Comparison of ENCODE assay signal across 1 cellular context in the genomic region with DNA sequence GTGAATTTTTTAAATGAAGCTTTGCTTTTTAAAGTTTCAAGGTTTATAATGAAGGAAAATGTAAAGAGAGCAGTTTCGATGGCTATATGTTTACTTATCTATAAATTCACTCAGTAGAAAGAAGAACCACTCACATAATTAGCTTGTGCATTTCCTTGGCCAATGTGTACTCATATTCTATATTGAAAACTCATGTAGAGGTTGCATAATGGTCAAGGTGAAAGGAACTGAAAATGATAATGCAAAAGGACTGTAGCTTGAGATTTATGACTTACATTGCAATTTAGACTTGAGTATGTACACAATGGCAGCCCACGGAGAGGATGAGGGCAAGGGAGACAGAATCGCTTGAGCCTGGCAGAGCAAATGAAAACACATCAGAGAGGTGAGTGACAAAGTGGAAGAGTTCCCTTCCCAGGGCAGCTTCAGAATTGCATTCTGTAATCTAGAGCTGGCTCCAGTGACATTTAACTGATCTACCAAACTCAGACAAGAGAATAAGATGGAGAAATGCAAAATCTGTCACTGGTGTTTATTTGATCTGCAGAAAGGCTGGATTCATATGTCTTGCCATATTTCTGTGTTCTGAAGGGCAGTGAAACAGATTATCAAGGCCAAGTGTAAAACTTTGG.
TF ChIP-seq lines count a peak whose summit lies in the region.

No MANE protein-coding gene starts in this region.

TF ChIP-seq in GM12878, 131 proteins besides CTCF, POLR2A, EP300 and RAD21 (continued from another document):
- TF ChIP-seq, protein P1, sequence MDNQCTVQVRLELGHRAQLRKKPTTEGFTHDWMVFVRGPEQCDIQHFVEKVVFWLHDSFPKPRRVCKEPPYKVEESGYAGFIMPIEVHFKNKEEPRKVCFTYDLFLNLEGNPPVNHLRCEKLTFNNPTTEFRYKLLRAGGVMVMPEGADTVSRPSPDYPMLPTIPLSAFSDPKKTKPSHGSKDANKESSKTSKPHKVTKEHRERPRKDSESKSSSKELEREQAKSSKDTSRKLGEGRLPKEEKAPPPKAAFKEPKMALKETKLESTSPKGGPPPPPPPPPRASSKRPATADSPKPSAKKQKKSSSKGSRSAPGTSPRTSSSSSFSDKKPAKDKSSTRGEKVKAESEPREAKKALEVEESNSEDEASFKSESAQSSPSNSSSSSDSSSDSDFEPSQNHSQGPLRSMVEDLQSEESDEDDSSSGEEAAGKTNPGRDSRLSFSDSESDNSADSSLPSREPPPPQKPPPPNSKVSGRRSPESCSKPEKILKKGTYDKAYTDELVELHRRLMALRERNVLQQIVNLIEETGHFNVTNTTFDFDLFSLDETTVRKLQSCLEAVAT (IDR thresholded peaks at IDR 0.05), result 0 out of 2 replicates have a peak, but pooled peaks have one; percentile 64
- TF ChIP-seq SMC3 (IDR thresholded peaks at IDR 0.05; ENCODE audit: borderline replicate concordance, low read length) (no peak), CHD2 (IDR thresholded peaks at IDR 0.05; ENCODE audit: borderline replicate concordance, low read depth, low read length) (no peak), RB1 (IDR thresholded peaks at IDR 0.05; ENCODE audit: borderline replicate concordance) (no peak), NR2C2 (IDR thresholded peaks at IDR 0.05; ENCODE audit: borderline replicate concordance, control insufficient read depth, insufficient read length, low read depth) (no peak), ESRRA (IDR thresholded peaks at IDR 0.05; ENCODE audit: low read length) (no peak), EZH2 (IDR thresholded peaks at IDR 0.05; ENCODE audit: borderline replicate concordance, control insufficient read depth, low read depth, low read length) (no peak), POU2F2 (IDR thresholded peaks at IDR 0.05; ENCODE audit: borderline replicate concordance, low read depth, low read length) (peak; percentile 13; the same call in 1 of the 3 replicates)
- TF ChIP-seq, protein P2, sequence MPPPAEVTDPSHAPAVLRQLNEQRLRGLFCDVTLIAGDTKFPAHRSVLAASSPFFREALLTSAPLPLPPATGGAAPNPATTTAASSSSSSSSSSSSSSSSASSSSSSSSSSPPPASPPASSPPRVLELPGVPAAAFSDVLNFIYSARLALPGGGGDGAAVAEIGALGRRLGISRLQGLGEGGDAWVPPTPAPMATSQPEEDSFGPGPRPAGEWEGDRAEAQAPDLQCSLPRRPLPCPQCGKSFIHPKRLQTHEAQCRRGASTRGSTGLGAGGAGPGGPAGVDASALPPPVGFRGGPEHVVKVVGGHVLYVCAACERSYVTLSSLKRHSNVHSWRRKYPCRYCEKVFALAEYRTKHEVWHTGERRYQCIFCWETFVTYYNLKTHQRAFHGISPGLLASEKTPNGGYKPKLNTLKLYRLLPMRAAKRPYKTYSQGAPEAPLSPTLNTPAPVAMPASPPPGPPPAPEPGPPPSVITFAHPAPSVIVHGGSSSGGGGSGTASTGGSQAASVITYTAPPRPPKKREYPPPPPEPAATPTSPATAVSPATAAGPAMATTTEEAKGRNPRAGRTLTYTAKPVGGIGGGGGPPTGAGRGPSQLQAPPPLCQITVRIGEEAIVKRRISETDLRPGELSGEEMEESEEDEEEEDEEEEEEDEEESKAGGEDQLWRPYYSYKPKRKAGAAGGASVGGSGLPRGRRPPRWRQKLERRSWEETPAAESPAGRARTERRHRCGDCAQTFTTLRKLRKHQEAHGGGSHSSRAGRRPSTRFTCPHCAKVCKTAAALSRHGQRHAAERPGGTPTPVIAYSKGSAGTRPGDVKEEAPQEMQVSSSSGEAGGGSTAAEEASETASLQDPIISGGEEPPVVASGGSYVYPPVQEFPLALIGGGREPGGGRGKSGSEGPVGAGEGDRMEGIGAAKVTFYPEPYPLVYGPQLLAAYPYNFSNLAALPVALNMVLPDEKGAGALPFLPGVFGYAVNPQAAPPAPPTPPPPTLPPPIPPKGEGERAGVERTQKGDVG (CRISPR knock-in tag; IDR thresholded peaks at IDR 0.05), result no peak
- TF ChIP-seq, protein P3, sequence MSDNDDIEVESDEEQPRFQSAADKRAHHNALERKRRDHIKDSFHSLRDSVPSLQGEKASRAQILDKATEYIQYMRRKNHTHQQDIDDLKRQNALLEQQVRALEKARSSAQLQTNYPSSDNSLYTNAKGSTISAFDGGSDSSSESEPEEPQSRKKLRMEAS (IDR thresholded peaks at IDR 0.05; ENCODE audit: low read depth, low read length), result no peak
